Comparison of ENCODE assay signal across 8 cellular contexts in the genomic region with DNA sequence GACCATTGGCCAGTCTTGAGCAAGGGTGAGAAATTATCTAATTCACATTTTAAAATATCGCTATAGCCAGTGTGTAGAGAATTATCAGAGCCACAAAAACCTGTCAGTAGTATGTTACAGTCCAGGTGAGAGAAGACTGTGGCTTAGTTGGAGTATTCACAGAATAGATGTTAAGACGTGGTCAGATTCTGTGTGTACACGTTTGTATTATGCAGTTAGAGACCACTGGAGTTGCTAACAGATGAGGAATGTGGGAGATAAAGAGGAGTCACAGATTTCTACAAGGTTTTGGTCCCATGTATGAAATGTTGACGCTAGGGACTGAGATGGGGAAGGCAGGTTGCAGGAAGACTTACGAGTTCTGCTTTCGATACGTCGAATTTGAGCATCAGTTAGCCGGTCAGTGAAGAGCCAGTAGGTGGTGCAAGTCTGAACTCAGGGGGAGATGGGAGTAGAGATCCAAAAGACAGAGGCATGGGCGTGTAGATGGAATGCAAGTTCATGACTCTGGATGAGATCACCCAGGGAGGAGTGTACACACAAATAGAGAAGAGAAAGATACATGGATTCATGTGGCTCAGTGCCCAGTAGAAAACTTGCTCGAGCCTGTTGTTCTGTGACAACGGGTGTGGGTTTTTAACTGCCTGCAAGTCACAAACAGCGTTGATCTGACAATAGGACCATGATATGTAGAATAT.
DNase-seq lines count a peak whose midpoint lies in the region; ATAC-seq, FAIRE-seq and TF ChIP-seq lines count a peak whose summit lies in the region.

No MANE protein-coding gene starts in this region.

- H3K36me3 ChIP-seq in kidney (ENCODE audit: control insufficient read depth in 1 of 2, insufficient read depth in 2 of 2, low read length in 2 of 2) = no peaks in the 10 kb centered on the region
- no peaks in the 10 kb centered on the region for H3K36me3 ChIP-seq in BE2C

- no peak overlapping the region for H3K4me3 ChIP-seq in choroid plexus epithelial cell (ENCODE audit: low read depth, low read length)
- no peak overlapping the region for H3K4me3 ChIP-seq in kidney (ENCODE audit: low read length in 2 of 2)
- H3K4me3 ChIP-seq in BE2C (ENCODE audit: low read depth, low read length) = no peak overlapping the region

- no peaks in the 10 kb centered on the region for H3K4me1 ChIP-seq in kidney (ENCODE audit: control insufficient read depth in 1 of 2, insufficient read depth in 1 of 2, low read depth in 1 of 2, low read length in 2 of 2)
- H3K4me1 ChIP-seq in BE2C = no peaks in the 10 kb centered on the region

- TF ChIP-seq CTCF in choroid plexus epithelial cell (conservative IDR thresholded peaks at IDR 0.05; ENCODE audit: low read depth, low read length) = peak; percentile 78
- no peak for TF ChIP-seq CTCF in kidney (IDR thresholded peaks at IDR 0.05; ENCODE audit: borderline replicate concordance, extremely low read depth, insufficient read depth)
- no peak for TF ChIP-seq CTCF in BE2C (IDR thresholded peaks at IDR 0.05; ENCODE audit: low read depth, low read length)

- no peaks in the 10 kb centered on the region for H3K9me3 ChIP-seq in kidney (ENCODE audit: control insufficient read depth in 1 of 2, low read length in 2 of 2)
- H3K9me3 ChIP-seq in BE2C = no peaks in the 10 kb centered on the region

- intact Hi-C loops in kidney (cut with DNase I) = no loop called here

- no peak overlapping the region for H3K27ac ChIP-seq in kidney (ENCODE audit: low read depth in 2 of 2, low read length in 2 of 2)

- FAIRE-seq in kidney (lab: Jason Lieb, UNC) = no peak

- peak; percentile 75 for DNase-seq in AG08396 (ENCODE audit: low spot score)
- peak; percentile 42 for DNase-seq in LoVo (ENCODE audit: low spot score)
- DNase-seq in choroid plexus epithelial cell (ENCODE audit: low read depth) = peak; percentile 99
- peak; percentile 88 to 97 for DNase-seq in lung microvascular endothelial cell (ENCODE audit: low read depth in 2 of 2)
- no peak for DNase-seq in kidney
- no peak for DNase-seq in BE2C
- no peak for DNase-seq in NCI-H774 (lab: John Stamatoyannopoulos, UW)

- no peaks in the 10 kb centered on the region for H3K27me3 ChIP-seq in BE2C

- no peak for ATAC-seq in GM19463 (IDR thresholded peaks at IDR 0.05; ENCODE audit: unreplicated experiment)

- no peak overlapping the region for H3K9ac ChIP-seq in kidney (ENCODE audit: low read length in 2 of 2)

Comparison
In these comparisons a context has a peak if more than half of its experiments do, and no peak if none do; other contexts are left out.
1. DNase-seq: peak in AG08396 (single experiment), LoVo (single experiment), choroid plexus epithelial cell (single experiment) and lung microvascular endothelial cell (2 of 2); none in kidney (single experiment), BE2C (single experiment) and NCI-H774 (single experiment).